9 cellular contexts compared by ENCODE assay signal in the genomic region with DNA sequence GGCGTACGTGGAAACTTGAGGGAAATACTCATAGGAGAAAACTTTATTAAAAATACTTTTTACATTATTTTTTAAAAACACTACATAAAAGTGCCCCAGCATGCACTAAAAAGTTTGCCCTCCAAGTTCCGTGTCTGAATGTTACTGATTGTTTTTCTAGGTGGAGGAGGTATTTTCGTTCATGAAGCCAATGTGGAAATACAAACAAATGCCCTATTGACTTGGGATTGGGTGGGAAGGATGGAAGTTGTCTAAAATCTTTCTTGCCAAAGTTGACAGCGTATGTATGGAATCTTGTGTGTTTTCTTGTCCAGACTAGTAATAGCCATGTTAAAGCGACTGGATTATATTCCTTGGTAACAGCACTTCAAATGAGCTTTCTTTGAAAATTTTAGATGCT. TPM values are rescaled to one million over a fixed set of nuclear protein-coding genes. Genes with fewer than 3 reads are reported as not detected.
A peak's percentile ranks its signal among the peaks of the same experiment; 100 is the strongest.
DNase-seq lines count a peak whose midpoint lies in the region; ATAC-seq and TF ChIP-seq lines count a peak whose summit lies in the region.
"Had no signal": no experiment of that assay in that cellular context is flagged by ENCODE, and none has a peak within 500 bp of the region (broad histone marks: within the 10 kb centered on the region; RNA-seq: fewer than 3 reads in every experiment).

No MANE protein-coding gene starts in this region.

- TF ChIP-seq EP300 in upper lobe of left lung (IDR thresholded peaks at IDR 0.05) = no peak

- H3K27me3 ChIP-seq in heart left ventricle (peaks cover 0 to 23% (median 9%) of the 10 kb centered on the region in 9 donors), right atrium auricular region (no peaks in the 10 kb centered on the region), upper lobe of left lung (peaks cover 0 to 8% (median 0%) of the 10 kb centered on the region in 4 donors)

- intact Hi-C loops in heart left ventricle (cut with DNase I) = no loop called here

- ATAC-seq in heart left ventricle (no peak), left lobe of liver (peak; percentile 12), upper lobe of left lung (ENCODE audit: low FRiP score in 2 of 2) (no peak), GM19328 (IDR thresholded peaks at IDR 0.05; ENCODE audit: unreplicated experiment) (no peak)

- no peak for DNase-seq in heart left ventricle
- no peak for DNase-seq in right atrium auricular region (ENCODE audit: low spot score)
- peak; percentile 31 for DNase-seq in astrocyte of the hippocampus (ENCODE audit: low read depth, low spot score)
- DNase-seq in left lobe of liver (ENCODE audit: low spot score) = no peak
- DNase-seq in upper lobe of left lung = no peak
- DNase-seq in NCI-H187 (lab: John Stamatoyannopoulos, UW) = no peak
- DNase-seq in caudate nucleus (lab: John Stamatoyannopoulos, UW) = no peak
- DNase-seq: C1 segment of cervical spinal cord had no signal

- H3K9me3 ChIP-seq in heart left ventricle (no peaks in the 10 kb centered on the region), right atrium auricular region (no peaks in the 10 kb centered on the region), upper lobe of left lung (no peaks in the 10 kb centered on the region)

- no peak for TF ChIP-seq POLR2A in heart left ventricle (IDR thresholded peaks at IDR 0.05)
- no peak for TF ChIP-seq POLR2A in upper lobe of left lung (IDR thresholded peaks at IDR 0.05)

- H3K27ac ChIP-seq in heart left ventricle = no peak overlapping the region
- H3K27ac ChIP-seq in right atrium auricular region = no peak overlapping the region
- peak overlapping the region; percentile 86 to 90 (median 90) for H3K27ac ChIP-seq in upper lobe of left lung
- H3K27ac ChIP-seq in caudate nucleus (ENCODE audit: low read depth, low read length) = no peak overlapping the region

- H3K4me3 ChIP-seq in heart left ventricle = peak overlapping the region in 8 of 12 donors; percentile 61 to 86 (median 74)
- H3K4me3 ChIP-seq in right atrium auricular region = no peak overlapping the region
- H3K4me3 ChIP-seq in upper lobe of left lung = peak overlapping the region; percentile 55 to 85 (median 84)

- peaks cover 0 to 19% (median 0%) of the 10 kb centered on the region in 12 donors for H3K4me1 ChIP-seq in heart left ventricle
- H3K4me1 ChIP-seq in right atrium auricular region = peaks cover 0 to 3% of the 10 kb centered on the region in 2 donors
- peaks cover 0 to 36% (median 12%) of the 10 kb centered on the region in 4 donors for H3K4me1 ChIP-seq in upper lobe of left lung

- H3K36me3 ChIP-seq in heart left ventricle = no peaks in the 10 kb centered on the region
- H3K36me3 ChIP-seq in right atrium auricular region = no peaks in the 10 kb centered on the region
- no peaks in the 10 kb centered on the region for H3K36me3 ChIP-seq in upper lobe of left lung

- 53 to 65% (median 60%) methylated on average over 6 of the region's 6 CpGs for WGBS in heart left ventricle, 4 donors
- WGBS in upper lobe of left lung, 2 donors = 39 to 45% methylated on average over 6 of the region's 6 CpGs

- TF ChIP-seq CTCF in heart left ventricle (IDR thresholded peaks at IDR 0.05) (no peak), right atrium auricular region (IDR thresholded peaks at IDR 0.05) (no peak), upper lobe of left lung (IDR thresholded peaks at IDR 0.05) (no peak)

RNA-seq across cellular contexts. Expression of gene PROSER2, which starts 1.2 kb away (rescaled TPM):
- total RNA-seq in heart left ventricle (1 to 10 TPM in 4 of 9 donors, under 1 TPM in 5; 0.58 to 3.3 (median 0.84) TPM), right atrium auricular region (1 to 10 TPM; 1.3 to 3.1 TPM), left lobe of liver (38.3 TPM), upper lobe of left lung (10 to 100 TPM; 19.8 to 64.5 (median 24.7) TPM)
- polyA plus RNA-seq in heart left ventricle = under 1 TPM; 0.38 to 0.78 TPM

Comparison
In these comparisons a context has a peak if more than half of its experiments do, and no peak if none do; other contexts are left out.
1. H3K4me3 ChIP-seq: peak in heart left ventricle (8 of 12) and upper lobe of left lung (4 of 4); none in right atrium auricular region (0 of 2).
2. H3K27ac ChIP-seq: peak in upper lobe of left lung (4 of 4); none in heart left ventricle (0 of 12), right atrium auricular region (0 of 2) and caudate nucleus (single experiment).